7 cellular contexts compared by ENCODE assay signal in the genomic region with DNA sequence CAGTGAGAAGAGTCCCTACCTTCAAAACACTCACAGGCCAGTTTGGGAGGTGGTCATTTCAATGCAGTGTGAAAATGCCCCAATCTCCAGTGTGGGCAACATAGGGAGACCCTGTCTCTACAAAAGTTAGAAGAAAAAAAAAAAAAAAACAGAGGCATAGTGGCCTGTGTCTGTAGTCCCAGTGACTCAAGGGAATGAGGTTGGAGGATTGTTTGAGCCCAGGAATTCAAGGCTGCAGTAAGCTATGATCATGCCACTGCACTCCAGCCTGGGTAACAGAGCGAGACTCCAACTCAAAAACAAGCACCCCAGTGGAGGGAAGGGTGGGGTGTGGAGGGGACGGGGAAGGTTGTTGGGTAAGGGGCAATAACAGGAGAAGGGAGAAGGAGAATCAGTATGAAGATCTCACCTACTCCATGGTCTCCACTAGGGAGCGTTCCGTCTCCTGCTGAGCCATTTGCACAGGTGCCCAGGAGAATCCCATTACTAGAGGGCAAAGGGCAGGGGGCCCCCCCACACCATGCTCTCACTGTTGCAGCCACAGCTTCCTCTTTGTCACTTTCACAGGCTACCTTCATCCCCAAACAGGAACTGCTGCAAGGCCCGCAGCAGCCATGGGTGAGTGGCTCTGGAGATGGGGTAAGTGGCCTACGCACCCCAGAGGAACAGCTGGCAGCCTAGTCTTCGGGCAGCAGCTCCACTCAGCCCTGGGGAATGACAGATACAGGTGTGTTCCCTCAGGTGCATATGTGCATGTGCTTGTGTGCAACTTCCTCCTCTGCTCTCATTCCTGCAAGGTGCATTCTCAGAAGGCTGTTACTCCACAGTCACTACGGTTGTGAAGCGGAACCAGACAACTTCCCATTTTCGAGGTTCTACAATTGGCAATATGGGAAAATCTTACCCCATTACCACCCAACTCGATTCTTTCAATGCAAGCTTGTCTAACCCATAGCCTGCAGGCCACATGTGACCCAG.
DNase-seq lines count a peak whose midpoint lies in the region; ATAC-seq and TF ChIP-seq lines count a peak whose summit lies in the region.

No MANE protein-coding gene starts in this region.

- peak; percentile 54; the same call in 1 of the 2 replicates for TF ChIP-seq CTCF in OCI-LY7 (conservative IDR thresholded peaks at IDR 0.05; ENCODE audit: low read length)

- no peak overlapping the region for H2AFZ ChIP-seq in OCI-LY7 (ENCODE audit: low read length)

- BruUV-seq in OCI-LY7 (replicated peaks; lab: Mats Ljungman, UMichigan): no TSS peak

- H3K9me3 Mint-ChIP-seq in naive thymus-derived CD4-positive, alpha-beta T cell: no peaks in the 10 kb centered on the region

- no peaks in the 10 kb centered on the region for H3K79me2 ChIP-seq in OCI-LY7 (ENCODE audit: insufficient read depth, low read depth, low read length)

- DNase-seq in OCI-LY7 (ENCODE audit: low spot score) (peak; percentile 85), activated gamma-delta T cell treated with Interleukin-2 at 50 U/mL for 16 hours (peak; percentile 55), dedifferentiated amniotic fluid mesenchymal stem cell (ENCODE audit: extremely low spot score) (no peak), NCI-H524 (lab: John Stamatoyannopoulos, UW) (no peak)
- DNase-seq in naive thymus-derived CD4-positive, alpha-beta T cell: peak in 8 of 9 donors; percentile 25 to 44 (median 36)

- peak overlapping the region; percentile 66 for H3K4me2 ChIP-seq in OCI-LY7 (ENCODE audit: low read length)

- H3K36me3 Mint-ChIP-seq in naive thymus-derived CD4-positive, alpha-beta T cell: peaks cover 0 to 2% (median 0%) of the 10 kb centered on the region in 5 donors

- peak overlapping the region; percentile 23 for H3K4me3 ChIP-seq in OCI-LY7 (ENCODE audit: low read depth, low read length, poor library complexity, severe bottlenecking)
- H3K4me3 ChIP-seq in naive thymus-derived CD4-positive, alpha-beta T cell (ENCODE audit: low read length): peak overlapping the region; percentile 41

- CTCF ChIA-PET in OCI-LY7 (lab: Charles Lee; ENCODE audit: unreplicated experiment): interaction anchor here (1.0 kb wide), 1 partner anchor 18 kb away, joined by 4 read pairs; no protein-coding TSS in a partner anchor
- CTCF ChIA-PET in naive thymus-derived CD4-positive, alpha-beta T cell (lab: Charles Lee): interaction anchor here (0.6 to 5.9 kb wide), 6 partner anchors 17 to 1212 kb away, joined by 3 to 24 read pairs (median 4); partner anchors contain the start of gene LYST

- peaks cover 35 to 40% (median 39%) of the 10 kb centered on the region in 7 donors for H3K4me1 Mint-ChIP-seq in naive thymus-derived CD4-positive, alpha-beta T cell

- no peaks in the 10 kb centered on the region for H3K27me3 ChIP-seq in naive thymus-derived CD4-positive, alpha-beta T cell (ENCODE audit: control insufficient read depth in 2 of 2, insufficient read depth in 2 of 2, low read length in 2 of 2)

- intact Hi-C loops in OCI-LY7 (cut with micrococcal nuclease; ENCODE audit: unreplicated experiment): loop anchor here (5.0 to 10.0 kb wide), 2 partner anchors 330 to 452 kb away; partner anchors contain the start of genes B3GALNT2 and ERO1B
- intact Hi-C loops in naive thymus-derived CD4-positive, alpha-beta T cell (cut with micrococcal nuclease): loop anchor here (1.0 to 5.0 kb wide), 5 partner anchors 17 to 88 kb away; partner anchors contain the start of gene LYST (in 2 of the 2)

- H3K36me3 ChIP-seq in OCI-LY7 (ENCODE audit: insufficient read depth, low read length): no peaks in the 10 kb centered on the region
- H3K36me3 ChIP-seq in naive thymus-derived CD4-positive, alpha-beta T cell (ENCODE audit: control insufficient read depth in 2 of 3, insufficient read depth in 3 of 3, low read length in 3 of 3): no peaks in the 10 kb centered on the region

- H4K20me1 ChIP-seq in OCI-LY7 (ENCODE audit: insufficient read depth, low read length): peaks cover 7% of the 10 kb centered on the region; the same call in 1 of the 2 replicates

- no peaks in the 10 kb centered on the region for H3K9me2 ChIP-seq in OCI-LY7 (ENCODE audit: insufficient read depth, low read length)

- peak; percentile 95 for ATAC-seq in GM18873 (IDR thresholded peaks at IDR 0.05; ENCODE audit: low FRiP score, unreplicated experiment)
- ATAC-seq in HG02938 (IDR thresholded peaks at IDR 0.05; ENCODE audit: unreplicated experiment): peak; percentile 94
- ATAC-seq in naive thymus-derived CD4-positive, alpha-beta T cell: peak; percentile 91

- peaks cover 0 to 2% (median 0%) of the 10 kb centered on the region in 5 donors for H3K27me3 Mint-ChIP-seq in naive thymus-derived CD4-positive, alpha-beta T cell

- peaks cover 22% of the 10 kb centered on the region for H3K4me1 ChIP-seq in OCI-LY7 (ENCODE audit: insufficient read depth, low read length, poor library complexity, severe bottlenecking)
- H3K4me1 ChIP-seq in naive thymus-derived CD4-positive, alpha-beta T cell (ENCODE audit: control insufficient read depth in 2 of 2, insufficient read depth in 2 of 2, low read length in 2 of 2): peaks cover 30 to 32% of the 10 kb centered on the region in 2 donors

- peak overlapping the region; percentile 22 to 79 (median 56) for H3K4me3 Mint-ChIP-seq in naive thymus-derived CD4-positive, alpha-beta T cell

- H3K27ac ChIP-seq in OCI-LY7 (ENCODE audit: low read depth, low read length, poor library complexity, severe bottlenecking): peak overlapping the region; percentile 39
- H3K27ac ChIP-seq in naive thymus-derived CD4-positive, alpha-beta T cell (ENCODE audit: low read depth, low read length): peak overlapping the region; percentile 9

- POLR2A ChIA-PET in OCI-LY7 (lab: Charles Lee): interaction anchor here (0.7 to 1.5 kb wide), 3 partner anchors 12 to 553 kb away, joined by 3 to 6 read pairs (median 4); no protein-coding TSS in a partner anchor
- POLR2A ChIA-PET in naive thymus-derived CD4-positive, alpha-beta T cell (lab: Charles Lee): interaction anchor here (0.9 to 2.0 kb wide), 5 partner anchors 8 to 450 kb away, joined by 3 to 9 read pairs (median 3); partner anchors contain the start of genes B3GALNT2 and LYST

- H3K9me3 ChIP-seq in OCI-LY7 (ENCODE audit: low read length): no peaks in the 10 kb centered on the region
- no peaks in the 10 kb centered on the region for H3K9me3 ChIP-seq in naive thymus-derived CD4-positive, alpha-beta T cell (ENCODE audit: control insufficient read depth in 2 of 3, low read length in 3 of 3)

- H3K27ac Mint-ChIP-seq in naive thymus-derived CD4-positive, alpha-beta T cell: peak overlapping the region in 8 of 9 donors; percentile 30 to 89 (median 70)

Comparison
In these comparisons a context has a peak if more than half of its experiments do, and no peak if none do; other contexts are left out.
1. DNase-seq: peak in OCI-LY7 (single experiment), activated gamma-delta T cell treated with Interleukin-2 at 50 U/mL for 16 hours (single experiment) and naive thymus-derived CD4-positive, alpha-beta T cell (8 of 9); none in dedifferentiated amniotic fluid mesenchymal stem cell (single experiment) and NCI-H524 (0 of 2).
2. Peak in every context shown above with its lines, with median percentiles within 50 percentile points of each other: ATAC-seq.